In genomic region chr12:57133916-57134315, GRCh38 we compare ENCODE assay signal across 12 cellular contexts. TPM values are rescaled to one million over a fixed set of nuclear protein-coding genes. Genes with fewer than 3 reads are reported as not detected.
DNase-seq lines count a peak whose midpoint lies in the region; ATAC-seq and TF ChIP-seq lines count a peak whose summit lies in the region.
"Had no signal": no experiment of that assay in that cellular context is flagged by ENCODE, and none has a peak within 500 bp of the region (broad histone marks: within the 10 kb centered on the region; RNA-seq: fewer than 3 reads in every experiment).

No MANE protein-coding gene starts in this region.

- TF ChIP-seq CTCF in AG10803 (conservative IDR thresholded peaks at IDR 0.05; ENCODE audit: low read length) (no peak), astrocyte of the cerebellum (IDR thresholded peaks at IDR 0.05; ENCODE audit: low read depth, low read length, missing control alignments) (no peak), sigmoid colon (IDR thresholded peaks at IDR 0.05) (no peak)

- ATAC-seq in GM19351 (IDR thresholded peaks at IDR 0.05; ENCODE audit: unreplicated experiment), result no peak

- intact Hi-C loops in sigmoid colon (cut with DNase I), result no loop called here

- no peak for TF ChIP-seq EP300 in sigmoid colon (IDR thresholded peaks at IDR 0.05)

- H3K27ac ChIP-seq in sigmoid colon, result peak overlapping the region; percentile 92 to 99 (median 98)
- H3K27ac ChIP-seq: HL-60 had no signal

- DNase-seq in AG10803 (ENCODE audit: low read depth), result no peak
- DNase-seq in astrocyte of the cerebellum (ENCODE audit: low read depth), result no peak
- peak; percentile 57 for DNase-seq in islet precursor cell
- DNase-seq in sigmoid colon, result peak; percentile 74
- DNase-seq in cerebellar nuclear complex (lab: John Stamatoyannopoulos, UW), result no peak
- no peak for DNase-seq in AG20443 (ENCODE audit: low spot score)
- DNase-seq in activated effector memory CD4-positive, alpha-beta T cell treated with anti-CD3 and anti-CD28 coated beads, Interleukin-2, amount 50 U/mL, for 16 hours, result no peak
- DNase-seq: activated T-cell treated with anti-CD3 and anti-CD28 coated beads, Interleukin-2, amount 50 U/mL, for 1 hour; dermis blood vessel endothelial cell; NCI-H1436 treated with DMSO at 0.1 percent for 48 hours had no signal

- H3K27me3 ChIP-seq in sigmoid colon, result no peaks in the 10 kb centered on the region

- 74% methylated on average over 6 of the region's 6 CpGs for WGBS in sigmoid colon, 2 donors

- H3K4me3 ChIP-seq in AG10803 (ENCODE audit: low read length), result peak overlapping the region; percentile 53
- H3K4me3 ChIP-seq in astrocyte of the cerebellum (ENCODE audit: low read depth, low read length), result peak overlapping the region; percentile 5
- H3K4me3 ChIP-seq in sigmoid colon, result no peak overlapping the region

- no peak for TF ChIP-seq POLR2A in sigmoid colon (IDR thresholded peaks at IDR 0.05)

- H3K4me1 ChIP-seq in sigmoid colon, result peaks cover 0 to 95% (median 82%) of the 10 kb centered on the region in 4 donors

- H3K36me3 ChIP-seq in sigmoid colon, result peaks cover 0 to 8% (median 3%) of the 10 kb centered on the region in 4 donors

- no peaks in the 10 kb centered on the region for H3K9me3 ChIP-seq in sigmoid colon

- in situ Hi-C loops in astrocyte of the cerebellum (cut with HindIII; ENCODE audit: low sequenced_read_pairs), result loop anchor here (5.0 kb wide), 1 partner anchor 38 kb away; no protein-coding TSS in a partner anchor

RNA-seq across cellular contexts. Expression of gene LRP1, which starts 5.6 kb away (rescaled TPM):
- 100 to 1,000 TPM; 147 to 262 (median 204) TPM for total RNA-seq in sigmoid colon
- polyA plus RNA-seq in sigmoid colon, result 10 to 100 TPM; 11.4 to 57.9 (median 14.1) TPM

RNA-seq across cellular contexts. Expression of gene LRP1-AS, which starts 13.5 kb away (rescaled TPM):
- total RNA-seq in sigmoid colon, result not detected
- not detected for polyA plus RNA-seq in sigmoid colon
- total RNA-seq: dermis blood vessel endothelial cell had no signal

RNA-seq across cellular contexts. Expression of gene STAT6, which starts 22.8 kb away (rescaled TPM):
- total RNA-seq in sigmoid colon, result 100 to 1,000 TPM; 105 to 163 (median 113) TPM
- 100 to 1,000 TPM in 2 of 3 donors, 10 to 100 TPM in 1; 66.1 to 210 (median 123) TPM for polyA plus RNA-seq in sigmoid colon

RNA-seq across cellular contexts. Expression of gene NAB2, which starts 45.0 kb away (rescaled TPM):
- 10 to 100 TPM; 24.8 to 28.9 (median 27.4) TPM for total RNA-seq in sigmoid colon
- 1 to 10 TPM; 2.5 to 9.5 (median 5.4) TPM for polyA plus RNA-seq in sigmoid colon

RNA-seq across cellular contexts. Expression of gene NEMP1, which starts 55.3 kb away (rescaled TPM):
- total RNA-seq in sigmoid colon, result 10 to 100 TPM; 11.5 to 13.6 (median 12.7) TPM
- polyA plus RNA-seq in sigmoid colon, result 1 to 10 TPM in 1 of 3 donors, under 1 TPM in 2; 0.60 to 6.2 (median 0.92) TPM

Comparison
In these comparisons a context has a peak if more than half of its experiments do, and no peak if none do; other contexts are left out.
1. DNase-seq: peak in islet precursor cell (single experiment) and sigmoid colon (single experiment); none in AG10803 (single experiment), astrocyte of the cerebellum (single experiment), cerebellar nuclear complex (0 of 2), AG20443 (single experiment) and activated effector memory CD4-positive, alpha-beta T cell treated with anti-CD3 and anti-CD28 coated beads, Interleukin-2, amount 50 U/mL, for 16 hours (single experiment).
2. H3K4me3 ChIP-seq: peak in AG10803 (single experiment) and astrocyte of the cerebellum (single experiment); none in sigmoid colon (0 of 4).